In the genomic region with DNA sequence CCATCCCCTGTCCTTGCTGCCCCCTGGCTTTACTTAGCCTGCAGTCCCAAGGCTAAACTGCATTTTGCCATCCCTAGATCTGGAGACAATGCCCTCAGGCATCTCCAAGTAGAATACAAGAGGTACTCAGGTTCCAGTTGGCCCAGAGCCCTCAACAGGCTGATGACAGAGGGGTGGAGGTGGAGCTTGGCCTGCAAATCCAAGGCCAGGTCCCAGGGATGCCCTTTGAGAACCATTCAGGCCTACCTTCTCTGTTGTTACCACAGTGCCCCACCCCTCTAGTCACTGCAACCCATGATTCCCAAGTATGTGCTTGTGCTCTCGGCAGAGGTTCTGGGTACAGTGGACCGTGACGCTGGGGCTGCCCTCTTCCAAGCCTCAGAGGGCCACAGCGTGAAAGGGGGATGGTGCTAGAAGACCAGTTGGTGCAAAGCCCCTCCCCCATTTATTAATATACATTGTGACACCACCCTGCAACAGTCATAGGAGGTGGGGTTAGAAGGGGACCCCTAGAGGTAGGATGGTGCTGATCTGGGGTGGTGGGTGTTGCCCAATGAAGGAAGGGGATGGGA, we compare ENCODE assay signal across 17 cellular contexts.
DNase-seq lines count a peak whose midpoint lies in the region; FAIRE-seq lines count a peak whose summit lies in the region.
"Had no signal": no experiment of that assay in that cellular context is flagged by ENCODE, and none has a peak within 500 bp of the region (broad histone marks: within the 10 kb centered on the region; RNA-seq: fewer than 3 reads in every experiment).

No MANE protein-coding gene starts in this region.

- peak; percentile 32 for DNase-seq in DMS53 (lab: John Stamatoyannopoulos, UW)
- DNase-seq in DMS53 treated with DMSO at 0.1 percent for 48 hours (lab: John Stamatoyannopoulos, UW; ENCODE audit: unreplicated experiment), result no peak
- peak; percentile 16 for DNase-seq in NAMALWA (ENCODE audit: low spot score)
- DNase-seq in iPS-NIHi11 (ENCODE audit: low spot score), result peak; percentile 22
- no peak for DNase-seq in GM19238 (ENCODE audit: insufficient read length, low spot score)
- DNase-seq in HTR-8/SVneo (ENCODE audit: insufficient read length, low spot score), result no peak
- DNase-seq: 8988T; activated CD8-positive, alpha-beta T cell treated with anti-CD3 and anti-CD28 coated beads for 36 hours; C1 segment of cervical spinal cord; cortex of kidney; NCI-H1694; NCI-H524; PC-9; SK-N-SH; stimulated activated naive CD8-positive, alpha-beta T cell treated with anti-CD3 and anti-CD28 coated beads, Interleukin-15, Interleukin-2, amounts not matched to agents 100 U/mL and 50 U/mL, for 24 hours; upper lobe of left lung had no signal

- no peak for FAIRE-seq in HTR-8/SVneo (lab: Jason Lieb, UNC)
- FAIRE-seq: astrocyte had no signal

Comparison
In these comparisons a context has a peak if more than half of its experiments do, and no peak if none do; other contexts are left out.
1. DNase-seq: peak in DMS53 (single experiment), NAMALWA (single experiment) and iPS-NIHi11 (single experiment); none in DMS53 treated with DMSO at 0.1 percent for 48 hours (single experiment), GM19238 (single experiment) and HTR-8/SVneo (single experiment).